Comparison of ENCODE assay signal across 27 cellular contexts in genomic region chr11:43664295-43664694, GRCh38.
"Had no signal": no experiment of that assay in that cellular context is flagged by ENCODE, and none has a peak within 500 bp of the region (broad histone marks: within the 10 kb centered on the region; RNA-seq: fewer than 3 reads in every experiment).

No MANE protein-coding gene starts in this region.

- H3K36me3 Mint-ChIP-seq: neural progenitor cell; stimulated activated effector memory CD8-positive, alpha-beta T cell treated with anti-CD3 and anti-CD28 coated beads, Interleukin-12 subunit alpha, Interleukin-12 subunit beta, amount 100 ng/mL, for 72 hours; stimulated activated naive B cell treated with anti-CD40 and anti-IgM and Interleukin-4, amounts not matched to agents 10 μg/mL and 1 μg/mL and 100 μg/mL, for 72 hours had no signal

- H3K4me2 ChIP-seq: neural progenitor cell had no signal

- H3K4me1 Mint-ChIP-seq: nephron; stimulated activated effector memory CD8-positive, alpha-beta T cell treated with anti-CD3 and anti-CD28 coated beads, Interleukin-12 subunit alpha, Interleukin-12 subunit beta, amount 100 ng/mL, for 72 hours; stimulated activated naive B cell treated with anti-CD40 and anti-IgM and Interleukin-4, amounts not matched to agents 10 μg/mL and 1 μg/mL and 100 μg/mL, for 72 hours had no signal

- H3K4me3 Mint-ChIP-seq: nephron; neural progenitor cell; stimulated activated effector memory CD8-positive, alpha-beta T cell treated with anti-CD3 and anti-CD28 coated beads, Interleukin-12 subunit alpha, Interleukin-12 subunit beta, amount 100 ng/mL, for 72 hours; stimulated activated naive B cell treated with anti-CD40 and anti-IgM and Interleukin-4, amounts not matched to agents 10 μg/mL and 1 μg/mL and 100 μg/mL, for 72 hours; stimulated activated naive CD8-positive, alpha-beta T cell treated with anti-CD3 and anti-CD28 coated beads, Interleukin-15, Interleukin-2, amounts not matched to agents 100 ng/mL and 50 ng/mL, for 24 hours had no signal

- ATAC-seq: psoas muscle; right cardiac atrium; right lobe of liver; stimulated activated effector memory CD8-positive, alpha-beta T cell treated with anti-CD3 and anti-CD28 coated beads, Interleukin-12 subunit alpha, Interleukin-12 subunit beta, amount 100 ng/mL, for 72 hours; stimulated activated naive B cell treated with anti-CD40 and anti-IgM and Interleukin-4, amounts not matched to agents 10 μg/mL and 1 μg/mL and 100 μg/mL, for 72 hours had no signal

- DNase-seq: occipital lobe; ovary; posterior cingulate gyrus; psoas muscle; right cardiac atrium; right lobe of liver; sigmoid colon; small intestine; stimulated activated CD4-positive, alpha-beta T cell treated with anti-CD3 and anti-CD28 coated beads, Interleukin-15, amount 100 ng/mL, for 24 hours; stimulated activated CD4-positive, alpha-beta T cell treated with anti-CD3 and anti-CD28 coated beads, Interleukin-2, amount 100 ng/mL, for 24 hours; stimulated activated CD4-positive, alpha-beta T cell treated with anti-CD3 and anti-CD28 coated beads, Interleukin-2, amount 100 ng/mL, for 48 hours; stimulated activated CD4-positive, alpha-beta T cell treated with anti-CD3 and anti-CD28 coated beads, Interleukin-4, amount 100 ng/mL, for 24 hours; stimulated activated naive B cell treated with anti-CD40 and anti-IgM and Interleukin-4, amounts not matched to agents 10 μg/mL and 1 μg/mL and 100 μg/mL, for 72 hours; stimulated activated naive CD4-positive, alpha-beta T cell treated with Interleukin-2 at 50 U/mL for 16 hours; stomach; thyroid gland; trophoblast cell; upper lobe of left lung had no signal

- H3K36me3 ChIP-seq: neural progenitor cell, ovary, right lobe of liver, sigmoid colon, stomach, thoracic aorta, thyroid gland, tibial nerve, upper lobe of left lung, vagina had no signal

- H3K27ac Mint-ChIP-seq: nephron; neural progenitor cell; progenitor cell of endocrine pancreas; stimulated activated effector memory CD8-positive, alpha-beta T cell treated with anti-CD3 and anti-CD28 coated beads, Interleukin-12 subunit alpha, Interleukin-12 subunit beta, amount 100 ng/mL, for 72 hours; stimulated activated naive B cell treated with anti-CD40 and anti-IgM and Interleukin-4, amounts not matched to agents 10 μg/mL and 1 μg/mL and 100 μg/mL, for 72 hours; stimulated activated naive CD8-positive, alpha-beta T cell treated with anti-CD3 and anti-CD28 coated beads, Interleukin-15, Interleukin-2, amounts not matched to agents 100 ng/mL and 50 ng/mL, for 24 hours had no signal

- H3K4me1 ChIP-seq: neural progenitor cell, parathyroid adenoma, psoas muscle, right lobe of liver, sigmoid colon, stomach, thyroid gland, tibial nerve, upper lobe of left lung, vagina had no signal

- H3K27ac ChIP-seq: neural progenitor cell, ovary, parathyroid adenoma, psoas muscle, right lobe of liver, sigmoid colon, stomach, thoracic aorta, thyroid gland, tibial nerve, upper lobe of left lung, vagina had no signal

- H3K4me3 ChIP-seq: neural progenitor cell, ovary, psoas muscle, right lobe of liver, sigmoid colon, stomach, thoracic aorta, thyroid gland, tibial nerve, upper lobe of left lung, vagina had no signal

- H2AFZ ChIP-seq: neural progenitor cell, parathyroid adenoma had no signal

- H3K27me3 ChIP-seq: neural progenitor cell, ovary, right lobe of liver, sigmoid colon, stomach, tibial nerve, upper lobe of left lung, vagina had no signal

- H3K9ac ChIP-seq: neural progenitor cell, parathyroid adenoma had no signal

- H3K9me3 Mint-ChIP-seq: stimulated activated effector memory CD8-positive, alpha-beta T cell treated with anti-CD3 and anti-CD28 coated beads, Interleukin-12 subunit alpha, Interleukin-12 subunit beta, amount 100 ng/mL, for 72 hours; stimulated activated naive B cell treated with anti-CD40 and anti-IgM and Interleukin-4, amounts not matched to agents 10 μg/mL and 1 μg/mL and 100 μg/mL, for 72 hours; stimulated activated naive CD8-positive, alpha-beta T cell treated with anti-CD3 and anti-CD28 coated beads, Interleukin-15, Interleukin-2, amounts not matched to agents 100 ng/mL and 50 ng/mL, for 24 hours had no signal

- H3K9me3 ChIP-seq: ovary, psoas muscle, right lobe of liver, sigmoid colon, stomach, thoracic aorta, thyroid gland, upper lobe of left lung, vagina had no signal

- H3K79me2 ChIP-seq: parathyroid adenoma had no signal
